1 cellular context compared by ENCODE assay signal in the genomic region with DNA sequence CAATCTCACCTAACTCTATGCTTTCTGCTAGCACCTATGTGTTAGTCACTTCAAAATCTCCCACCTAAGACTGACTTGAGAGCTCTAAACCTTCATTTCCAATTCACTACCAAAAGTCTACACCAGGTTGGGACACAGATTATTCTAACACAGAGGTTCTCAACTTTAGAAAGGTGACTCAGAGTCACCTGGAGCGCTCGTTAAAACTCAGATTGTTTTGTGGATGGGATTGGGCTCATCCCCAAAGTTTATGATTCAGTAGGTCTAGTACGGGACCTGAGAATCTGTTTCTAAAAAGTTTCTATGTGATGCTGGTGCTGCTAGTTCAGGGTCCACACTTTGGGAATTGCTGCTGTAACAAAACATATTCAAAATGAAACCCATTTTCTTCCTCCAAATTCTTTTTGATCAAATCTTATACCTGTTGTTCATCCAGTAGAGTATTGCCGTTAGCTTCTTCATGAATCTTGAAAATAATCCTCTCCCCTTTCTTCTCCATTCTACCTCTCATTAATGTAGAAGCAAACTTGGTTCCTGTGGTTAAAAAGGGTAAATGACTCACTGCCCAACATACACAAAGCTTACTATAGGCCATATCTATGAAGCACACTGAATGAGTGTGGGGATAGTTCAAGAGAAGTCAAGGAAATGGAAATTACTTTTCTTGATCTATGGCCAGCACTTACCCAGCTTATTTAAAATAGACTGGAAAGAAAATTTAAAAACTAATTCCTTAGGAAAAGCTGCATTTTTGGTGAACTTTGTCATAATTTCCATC.
TF ChIP-seq lines count a peak whose summit lies in the region.

No MANE protein-coding gene starts in this region.

TF ChIP-seq in GM23338, 12 proteins besides CTCF, POLR2A, EP300 and RAD21 (continued from another document):
- TF ChIP-seq, protein P1, sequence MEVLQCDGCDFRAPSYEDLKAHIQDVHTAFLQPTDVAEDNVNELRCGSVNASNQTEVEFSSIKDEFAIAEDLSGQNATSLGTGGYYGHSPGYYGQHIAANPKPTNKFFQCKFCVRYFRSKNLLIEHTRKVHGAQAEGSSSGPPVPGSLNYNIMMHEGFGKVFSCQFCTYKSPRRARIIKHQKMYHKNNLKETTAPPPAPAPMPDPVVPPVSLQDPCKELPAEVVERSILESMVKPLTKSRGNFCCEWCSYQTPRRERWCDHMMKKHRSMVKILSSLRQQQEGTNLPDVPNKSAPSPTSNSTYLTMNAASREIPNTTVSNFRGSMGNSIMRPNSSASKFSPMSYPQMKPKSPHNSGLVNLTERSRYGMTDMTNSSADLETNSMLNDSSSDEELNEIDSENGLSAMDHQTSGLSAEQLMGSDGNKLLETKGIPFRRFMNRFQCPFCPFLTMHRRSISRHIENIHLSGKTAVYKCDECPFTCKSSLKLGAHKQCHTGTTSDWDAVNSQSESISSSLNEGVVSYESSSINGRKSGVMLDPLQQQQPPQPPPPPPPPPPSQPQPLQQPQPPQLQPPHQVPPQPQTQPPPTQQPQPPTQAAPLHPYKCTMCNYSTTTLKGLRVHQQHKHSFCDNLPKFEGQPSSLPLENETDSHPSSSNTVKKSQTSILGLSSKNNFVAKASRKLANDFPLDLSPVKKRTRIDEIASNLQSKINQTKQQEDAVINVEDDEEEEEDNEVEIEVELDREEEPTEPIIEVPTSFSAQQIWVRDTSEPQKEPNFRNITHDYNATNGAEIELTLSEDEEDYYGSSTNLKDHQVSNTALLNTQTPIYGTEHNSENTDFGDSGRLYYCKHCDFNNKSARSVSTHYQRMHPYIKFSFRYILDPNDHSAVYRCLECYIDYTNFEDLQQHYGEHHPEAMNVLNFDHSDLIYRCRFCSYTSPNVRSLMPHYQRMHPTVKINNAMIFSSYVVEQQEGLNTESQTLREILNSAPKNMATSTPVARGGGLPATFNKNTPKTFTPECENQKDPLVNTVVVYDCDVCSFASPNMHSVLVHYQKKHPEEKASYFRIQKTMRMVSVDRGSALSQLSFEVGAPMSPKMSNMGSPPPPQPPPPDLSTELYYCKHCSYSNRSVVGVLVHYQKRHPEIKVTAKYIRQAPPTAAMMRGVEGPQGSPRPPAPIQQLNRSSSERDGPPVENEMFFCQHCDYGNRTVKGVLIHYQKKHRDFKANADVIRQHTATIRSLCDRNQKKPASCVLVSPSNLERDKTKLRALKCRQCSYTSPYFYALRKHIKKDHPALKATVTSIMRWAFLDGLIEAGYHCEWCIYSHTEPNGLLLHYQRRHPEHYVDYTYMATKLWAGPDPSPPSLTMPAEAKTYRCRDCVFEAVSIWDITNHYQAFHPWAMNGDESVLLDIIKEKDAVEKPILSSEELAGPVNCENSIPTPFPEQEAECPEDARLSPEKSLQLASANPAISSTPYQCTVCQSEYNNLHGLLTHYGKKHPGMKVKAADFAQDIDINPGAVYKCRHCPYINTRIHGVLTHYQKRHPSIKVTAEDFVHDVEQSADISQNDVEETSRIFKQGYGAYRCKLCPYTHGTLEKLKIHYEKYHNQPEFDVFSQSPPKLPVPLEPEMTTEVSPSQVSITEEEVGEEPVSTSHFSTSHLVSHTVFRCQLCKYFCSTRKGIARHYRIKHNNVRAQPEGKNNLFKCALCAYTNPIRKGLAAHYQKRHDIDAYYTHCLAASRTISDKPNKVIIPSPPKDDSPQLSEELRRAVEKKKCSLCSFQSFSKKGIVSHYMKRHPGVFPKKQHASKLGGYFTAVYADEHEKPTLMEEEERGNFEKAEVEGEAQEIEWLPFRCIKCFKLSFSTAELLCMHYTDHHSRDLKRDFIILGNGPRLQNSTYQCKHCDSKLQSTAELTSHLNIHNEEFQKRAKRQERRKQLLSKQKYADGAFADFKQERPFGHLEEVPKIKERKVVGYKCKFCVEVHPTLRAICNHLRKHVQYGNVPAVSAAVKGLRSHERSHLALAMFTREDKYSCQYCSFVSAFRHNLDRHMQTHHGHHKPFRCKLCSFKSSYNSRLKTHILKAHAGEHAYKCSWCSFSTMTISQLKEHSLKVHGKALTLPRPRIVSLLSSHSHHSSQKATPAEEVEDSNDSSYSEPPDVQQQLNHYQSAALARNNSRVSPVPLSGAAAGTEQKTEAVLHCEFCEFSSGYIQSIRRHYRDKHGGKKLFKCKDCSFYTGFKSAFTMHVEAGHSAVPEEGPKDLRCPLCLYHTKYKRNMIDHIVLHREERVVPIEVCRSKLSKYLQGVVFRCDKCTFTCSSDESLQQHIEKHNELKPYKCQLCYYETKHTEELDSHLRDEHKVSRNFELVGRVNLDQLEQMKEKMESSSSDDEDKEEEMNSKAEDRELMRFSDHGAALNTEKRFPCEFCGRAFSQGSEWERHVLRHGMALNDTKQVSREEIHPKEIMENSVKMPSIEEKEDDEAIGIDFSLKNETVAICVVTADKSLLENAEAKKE (CRISPR knock-in tag; IDR thresholded peaks at IDR 0.05), result no peak
- TF ChIP-seq EZH2phosphoT487 (IDR thresholded peaks at IDR 0.05; ENCODE audit: unreplicated experiment) (no peak), ZNF331 (CRISPR knock-in tag; IDR thresholded peaks at IDR 0.05; ENCODE audit: low read depth) (no peak), STAT1 (IDR thresholded peaks at IDR 0.05; ENCODE audit: unreplicated experiment) (no peak), ZNF114 (CRISPR knock-in tag; IDR thresholded peaks at IDR 0.05) (no peak), EZH2 (IDR thresholded peaks at IDR 0.05; ENCODE audit: low read depth, unreplicated experiment) (no peak), JUNB (IDR thresholded peaks at IDR 0.05; ENCODE audit: unreplicated experiment) (no peak), NANOG (IDR thresholded peaks at IDR 0.05; ENCODE audit: borderline replicate concordance) (no peak), CREB1 (CRISPR knock-in tag; IDR thresholded peaks at IDR 0.05; ENCODE audit: low read depth) (no peak)
